ENCODE assay signal across 23 cellular contexts in the genomic region with DNA sequence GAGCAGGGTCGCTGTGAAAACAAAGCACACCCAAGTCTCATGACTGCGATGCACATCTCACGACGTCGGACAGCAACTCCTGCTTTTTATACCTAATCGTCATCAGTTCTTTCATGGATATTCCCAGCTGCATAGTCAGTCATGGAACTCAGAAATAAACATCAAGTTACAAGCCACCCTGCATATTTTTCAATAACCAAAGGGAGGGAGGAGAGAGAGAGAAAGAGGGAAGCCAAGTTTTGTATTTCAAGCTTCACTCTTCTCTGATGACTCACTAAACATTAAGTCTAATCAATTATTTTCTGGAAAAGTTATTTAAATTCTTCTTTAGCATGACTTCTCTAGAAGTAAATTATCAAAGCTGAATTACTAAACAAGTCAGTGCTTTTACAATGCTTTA.
"Had no signal": no experiment of that assay in that cellular context is flagged by ENCODE, and none has a peak within 500 bp of the region (broad histone marks: within the 10 kb centered on the region; RNA-seq: fewer than 3 reads in every experiment).

No MANE protein-coding gene starts in this region.

- H3K36me3 ChIP-seq: brain microvascular endothelial cell, suprapubic skin, upper lobe of right lung had no signal

- DNase-seq: activated B cell treated with CpG ODN at 0.5 μM for 24 hours; activated CD4-positive, alpha-beta T cell treated with anti-CD3 and anti-CD28 coated beads, Interleukin-2, amount 50 U/mL, for 1 hour; activated CD8-positive, alpha-beta T cell treated with anti-CD3 and anti-CD28 coated beads for 36 hours; activated gamma-delta T cell treated with Interleukin-2 at 50 U/mL for 16 hours; activated naive CD4-positive, alpha-beta T cell treated with anti-CD3 and anti-CD28 coated beads, Interleukin-2, amount 50 U/mL, for 16 hours; activated T-cell treated with anti-CD3 and anti-CD28 coated beads, Interleukin-2, amount 50 U/mL, for 4 hours; brain microvascular endothelial cell; caudate nucleus; cortex of kidney; left ventricle myocardium inferior; mucosa of descending colon; posterior cingulate gyrus; right cardiac atrium; stimulated activated naive CD4-positive, alpha-beta T cell; T-helper 2 cell; tibial artery; upper lobe of right lung had no signal

- H3K27me3 ChIP-seq: brain microvascular endothelial cell, gastroesophageal sphincter, hepatocyte, suprapubic skin, tibial artery, upper lobe of right lung had no signal

- H3K4me2 ChIP-seq: hepatocyte had no signal

- H3K27ac ChIP-seq: brain microvascular endothelial cell, gastroesophageal sphincter, hepatocyte, left ventricle myocardium inferior, spleen, suprapubic skin, tibial artery, upper lobe of right lung had no signal

- H3K4me1 ChIP-seq: suprapubic skin, upper lobe of right lung had no signal

- H3K9me3 ChIP-seq: gastroesophageal sphincter, left ventricle myocardium inferior, mucosa of descending colon, spleen, suprapubic skin, tibial artery, upper lobe of right lung had no signal

- H2AFZ ChIP-seq: hepatocyte had no signal

- ATAC-seq: activated CD8-positive, alpha-beta T cell treated with anti-CD3 and anti-CD28 coated beads for 36 hours; activated T-cell treated with anti-CD3 and anti-CD28 coated beads, Interleukin-2, amount 50 U/mL, for 4 hours; activated T-helper 17 cell treated with anti-CD3 and anti-CD28 coated beads, Interleukin-2, amount 50 U/mL, for 72 hours; gastroesophageal sphincter; mucosa of descending colon; right cardiac atrium; upper lobe of right lung had no signal

- H3K4me3 ChIP-seq: gastroesophageal sphincter, hepatocyte, left ventricle myocardium inferior, lung, mucosa of descending colon, spleen, suprapubic skin, tibial artery, upper lobe of right lung had no signal
